ENCODE assay signal across 37 cellular contexts in the genomic region with DNA sequence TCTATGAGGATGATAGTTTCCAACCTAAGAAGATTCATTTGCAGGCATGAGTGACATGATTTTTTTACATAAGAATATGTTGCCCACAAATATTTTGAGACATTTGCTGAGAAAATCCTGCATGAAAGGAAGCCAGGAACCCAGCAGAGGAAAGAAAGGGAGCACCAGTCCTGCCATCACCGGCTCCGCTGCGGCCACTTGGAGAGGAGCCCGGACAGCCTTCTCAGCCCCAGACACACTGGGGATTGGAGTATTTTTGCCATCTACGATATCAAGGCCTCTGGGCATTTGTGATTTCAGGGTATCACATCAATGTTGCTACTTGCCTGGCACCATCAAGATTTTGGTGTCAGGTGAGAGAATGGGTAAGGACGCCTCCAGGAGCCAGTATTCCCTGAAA.
"Had no signal": no experiment of that assay in that cellular context is flagged by ENCODE, and none has a peak within 500 bp of the region (broad histone marks: within the 10 kb centered on the region; RNA-seq: fewer than 3 reads in every experiment).

No MANE protein-coding gene starts in this region.

- H3K36me3 Mint-ChIP-seq: activated naive CD4-positive, alpha-beta T cell treated with anti-CD3 and anti-CD28 coated beads, Interleukin-2, amount 10 ng/mL, durations not matched to agents 7 days and 5 days had no signal

- H3K9me3 Mint-ChIP-seq: activated B cell treated with CpG ODN at 0.5 μM for 24 hours; activated CD4-positive, alpha-beta memory T cell treated with anti-CD3 and anti-CD28 coated beads for 36 hours; activated naive CD4-positive, alpha-beta T cell treated with anti-CD3 and anti-CD28 coated beads, Interleukin-2, amount 10 ng/mL, durations not matched to agents 7 days and 5 days; activated naive CD8-positive, alpha-beta T cell treated with anti-CD3 and anti-CD28 coated beads, Interleukin-2, amount 50 U/mL, for 24 hours; T-helper 1 cell treated with Interleukin-12 subunit alpha and Interleukin-12 subunit beta and Interleukin-4 antibody, amounts not matched to agents 30 μg/mL and 1 μg/mL, for 36 hours; T-helper 2 cell treated with Interferon-gamma antibody and Interleukin-4, amounts not matched to agents 5 μg/mL and 100 μg/mL, for 36 hours had no signal

- H3K27ac Mint-ChIP-seq: activated B cell treated with CpG ODN at 0.5 μM for 24 hours; activated CD4-positive, alpha-beta memory T cell treated with anti-CD3 and anti-CD28 coated beads for 36 hours; activated naive CD4-positive, alpha-beta T cell treated with anti-CD3 and anti-CD28 coated beads, Interleukin-2, amount 10 ng/mL, durations not matched to agents 7 days and 5 days; activated naive CD8-positive, alpha-beta T cell; activated naive CD8-positive, alpha-beta T cell treated with anti-CD3 and anti-CD28 coated beads, Interleukin-2, amount 50 U/mL, for 24 hours; T-helper 1 cell treated with Interleukin-12 subunit alpha and Interleukin-12 subunit beta and Interleukin-4 antibody, amounts not matched to agents 30 μg/mL and 1 μg/mL, for 36 hours; T-helper 2 cell treated with Interferon-gamma antibody and Interleukin-4, amounts not matched to agents 5 μg/mL and 100 μg/mL, for 36 hours had no signal

- H3K27me3 Mint-ChIP-seq: activated B cell treated with CpG ODN at 0.5 μM for 24 hours; activated CD4-positive, alpha-beta memory T cell treated with anti-CD3 and anti-CD28 coated beads for 36 hours; activated naive CD4-positive, alpha-beta T cell treated with anti-CD3 and anti-CD28 coated beads, Interleukin-2, amount 10 ng/mL, durations not matched to agents 7 days and 5 days; activated naive CD8-positive, alpha-beta T cell; activated naive CD8-positive, alpha-beta T cell treated with anti-CD3 and anti-CD28 coated beads, Interleukin-2, amount 50 U/mL, for 24 hours had no signal

- H3K27me3 ChIP-seq: brain microvascular endothelial cell, MG63, Peyer's patch, SJSA1 had no signal

- H3K36me3 ChIP-seq: brain microvascular endothelial cell, MG63, Peyer's patch, SJSA1 had no signal

- H3K4me1 ChIP-seq: Peyer's patch, SJSA1 had no signal

- H3K4me3 ChIP-seq: MG63, Peyer's patch, SJSA1 had no signal

- DNase-seq: activated B cell treated with CpG ODN at 0.5 μM for 24 hours; activated CD4-positive, alpha-beta memory T cell treated with anti-CD3 and anti-CD28 coated beads for 36 hours; activated CD4-positive, alpha-beta T cell treated with anti-CD3 and anti-CD28 coated beads for 4 hours; activated CD4-positive, alpha-beta T cell treated with anti-CD3 and anti-CD28 coated beads, Interleukin-2, amount 50 U/mL, for 1 hour; activated CD4-positive, CD25-positive, alpha-beta regulatory T cell treated with anti-CD3 and anti-CD28 coated beads, Interleukin-2, amount 50 U/mL, for 72 hours; activated CD8-positive, alpha-beta memory T cell treated with anti-CD3 and anti-CD28 coated beads, Interleukin-2, amount 50 U/mL, for 4 hours; activated effector memory CD4-positive, alpha-beta T cell treated with Interleukin-2 at 50 U/mL for 16 hours; activated naive CD4-positive, alpha-beta T cell treated with anti-CD3 and anti-CD28 coated beads, Interleukin-2, amount 10 ng/mL, durations not matched to agents 7 days and 5 days; activated naive CD8-positive, alpha-beta T cell treated with anti-CD3 and anti-CD28 coated beads, Interleukin-2, amount 50 U/mL, for 24 hours; activated T-cell treated with anti-CD3 and anti-CD28 coated beads for 4 hours; activated T-cell treated with anti-CD3 and anti-CD28 coated beads, Interleukin-2, amount 50 U/mL, for 48 hours; brain microvascular endothelial cell; central memory CD4-positive, alpha-beta T cell; Kasumi-1; KG1; MG63; NCI-H1048; NCI-H1105 treated with DMSO at 0.1 percent for 48 hours; NCI-H1436 treated with DMSO at 0.1 percent for 48 hours; NCI-H187; NCI-H2029 treated with DMSO at 0.1 percent for 48 hours; NCI-H2107; NCI-H2171; NCI-H446; NCI-H510A treated with DMSO at 0.1 percent for 48 hours; NCI-H526 treated with DMSO at 0.1 percent for 48 hours; NCI-H82; NK-92 treated with Interleukin-12 subunit alpha and Interleukin-12 subunit beta, amount 100 ng/mL, for 24 hours; PC-3; Peyer's patch; RPMI8226; SHP77 treated with DMSO at 0.1 percent for 48 hours; SK-N-SH had no signal

- H3K4me3 Mint-ChIP-seq: activated B cell treated with CpG ODN at 0.5 μM for 24 hours; activated CD4-positive, alpha-beta memory T cell treated with anti-CD3 and anti-CD28 coated beads for 36 hours; activated naive CD4-positive, alpha-beta T cell treated with anti-CD3 and anti-CD28 coated beads, Interleukin-2, amount 10 ng/mL, durations not matched to agents 7 days and 5 days; activated naive CD8-positive, alpha-beta T cell; activated naive CD8-positive, alpha-beta T cell treated with anti-CD3 and anti-CD28 coated beads, Interleukin-2, amount 50 U/mL, for 24 hours; T-helper 1 cell treated with Interleukin-12 subunit alpha and Interleukin-12 subunit beta and Interleukin-4 antibody, amounts not matched to agents 30 μg/mL and 1 μg/mL, for 36 hours; T-helper 2 cell treated with Interferon-gamma antibody and Interleukin-4, amounts not matched to agents 5 μg/mL and 100 μg/mL, for 36 hours had no signal

- H3K4me1 Mint-ChIP-seq: activated B cell treated with CpG ODN at 0.5 μM for 24 hours; activated naive CD4-positive, alpha-beta T cell treated with anti-CD3 and anti-CD28 coated beads, Interleukin-2, amount 10 ng/mL, durations not matched to agents 7 days and 5 days; activated naive CD8-positive, alpha-beta T cell treated with anti-CD3 and anti-CD28 coated beads, Interleukin-2, amount 50 U/mL, for 24 hours had no signal

- H3K9me3 ChIP-seq: MG63, Peyer's patch, SJSA1, SK-N-SH had no signal
